24 cellular contexts compared by ENCODE assay signal in the genomic region with DNA sequence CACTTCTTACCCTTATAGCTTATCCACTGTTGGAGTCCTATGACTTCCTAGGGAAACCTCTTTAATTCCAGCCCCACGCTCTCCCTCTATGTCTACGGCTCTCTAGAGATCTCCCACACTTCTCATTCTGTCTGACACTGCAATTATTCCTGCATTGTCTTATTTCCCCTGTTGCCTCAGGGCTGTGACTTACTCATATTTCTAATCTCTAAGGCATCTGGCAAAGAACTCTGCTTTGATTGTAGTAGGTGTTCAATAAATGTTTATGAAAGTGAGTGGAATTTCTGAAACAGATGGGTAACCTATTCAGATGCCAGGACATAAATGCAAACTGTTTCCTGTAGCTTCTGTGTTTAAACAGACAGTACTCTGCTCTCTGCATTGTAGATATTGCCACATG.
"Had no signal": no experiment of that assay in that cellular context is flagged by ENCODE, and none has a peak within 500 bp of the region (broad histone marks: within the 10 kb centered on the region; RNA-seq: fewer than 3 reads in every experiment).

No MANE protein-coding gene starts in this region.

- H3K4me3 ChIP-seq: left lung, lung, sigmoid colon, smooth muscle cell, testis had no signal

- DNase-seq: activated CD4-positive, alpha-beta T cell treated with anti-CD3 and anti-CD28 coated beads, Interleukin-2, amount 10 ng/mL, durations not matched to agents 7 days and 5 days; activated CD8-positive, alpha-beta memory T cell treated with anti-CD3 and anti-CD28 coated beads, Interleukin-2, amount 10 ng/mL, durations not matched to agents 7 days and 5 days; activated CD8-positive, alpha-beta T cell treated with anti-CD3 and anti-CD28 coated beads for 36 hours; activated effector memory CD4-positive, alpha-beta T cell treated with anti-CD3 and anti-CD28 coated beads, Interleukin-2, amount 50 U/mL, for 16 hours; activated naive CD4-positive, alpha-beta T cell treated with anti-CD3 and anti-CD28 coated beads, Interleukin-2, amount 10 ng/mL, durations not matched to agents 7 days and 5 days; activated T-cell treated with anti-CD3 and anti-CD28 coated beads for 4 hours; amygdala; effector CD4-positive, alpha-beta T cell; erythroblast; glutamatergic neuron; hippocampal formation; kidney glomerular epithelial cell; left lung; naive thymus-derived CD4-positive, alpha-beta T cell; occipital lobe; retina; sigmoid colon; stimulated activated CD4-positive, alpha-beta T cell treated with anti-CD3 and anti-CD28 coated beads, Interleukin-4, amount 100 ng/mL, for 1 hour; stimulated activated naive CD4-positive, alpha-beta T cell; testis had no signal

- H3K36me3 ChIP-seq: left lung, sigmoid colon had no signal

- H3K27me3 ChIP-seq: left lung, sigmoid colon, testis had no signal

- H3K9me3 ChIP-seq: left lung, sigmoid colon, testis had no signal

- H3K4me1 ChIP-seq: left lung, sigmoid colon, testis had no signal

- H3K27ac ChIP-seq: left lung, sigmoid colon, testis, VCaP had no signal

- ATAC-seq: activated CD4-positive, CD25-positive, alpha-beta regulatory T cell treated with anti-CD3 and anti-CD28 coated beads, Interleukin-2, amount 50 U/mL, for 24 hours; activated CD8-positive, alpha-beta memory T cell treated with anti-CD3 and anti-CD28 coated beads, Interleukin-2, amount 10 ng/mL, durations not matched to agents 7 days and 5 days; activated CD8-positive, alpha-beta T cell treated with anti-CD3 and anti-CD28 coated beads for 36 hours; left lung; naive thymus-derived CD4-positive, alpha-beta T cell had no signal
